In the genomic region with DNA sequence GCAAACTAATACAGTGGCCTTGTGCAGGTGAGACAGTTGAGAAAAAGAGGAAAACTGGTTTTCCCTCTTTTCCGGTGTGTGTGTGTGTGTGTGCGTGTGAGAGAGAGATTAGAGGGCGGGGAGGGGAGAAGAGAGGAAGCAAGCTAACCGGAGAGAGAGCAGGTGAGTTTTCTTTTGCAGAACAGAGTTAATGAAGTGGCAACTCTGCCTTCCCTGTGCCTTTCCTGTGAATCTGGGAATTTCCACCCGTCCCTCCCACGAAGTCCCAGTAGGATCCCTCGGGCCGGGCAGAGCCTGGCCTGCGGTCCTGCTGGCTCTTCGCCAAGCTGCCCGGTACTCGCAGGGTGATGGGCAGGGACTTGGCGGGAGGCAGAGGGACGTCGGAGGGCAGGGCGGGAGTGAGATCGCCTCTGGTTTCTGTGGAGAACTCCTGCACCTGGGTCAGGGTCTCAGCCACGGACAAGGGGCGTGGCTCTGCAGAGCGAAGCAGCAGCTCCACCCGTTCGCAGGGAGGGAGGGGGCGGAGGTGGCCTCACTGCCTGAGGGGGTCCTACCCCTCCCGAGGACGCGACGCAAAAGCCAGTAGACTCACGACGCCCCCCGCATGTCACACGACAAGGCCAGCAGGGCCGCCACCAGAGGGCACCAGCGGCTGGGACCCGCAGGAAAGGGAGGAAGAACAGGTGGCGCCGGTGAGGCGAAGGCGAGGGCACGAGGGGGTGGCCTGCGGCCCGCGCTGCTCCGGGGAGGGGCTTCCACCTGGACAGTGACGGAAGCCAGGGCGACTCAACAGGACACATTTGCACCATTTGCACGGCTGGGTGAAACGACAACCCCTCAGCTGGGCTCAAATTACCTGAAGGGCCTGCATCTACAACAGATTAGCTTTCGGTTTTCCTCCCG, we compare ENCODE assay signal across 8 cellular contexts. TPM values are rescaled to one million over a fixed set of nuclear protein-coding genes. Genes with fewer than 3 reads are reported as not detected.
DNase-seq lines count a peak whose midpoint lies in the region; ATAC-seq lines count a peak whose summit lies in the region.

No MANE protein-coding gene starts in this region.

- CTCF ChIA-PET in activated CD8-positive, alpha-beta memory T cell treated with anti-CD3 and anti-CD28 coated beads, Interleukin-2, amount 10 ng/mL, durations not matched to agents 7 days and 5 days (lab: Charles Lee), result interaction anchor here (0.6 to 2.6 kb wide), 15 partner anchors 13 to 193 kb away, joined by 3 to 32 read pairs (median 3); no protein-coding TSS in a partner anchor

- ATAC-seq in HG02981 (IDR thresholded peaks at IDR 0.05; ENCODE audit: unreplicated experiment), result peak; percentile 51
- ATAC-seq in activated CD8-positive, alpha-beta memory T cell treated with anti-CD3 and anti-CD28 coated beads, Interleukin-2, amount 10 ng/mL, durations not matched to agents 7 days and 5 days, result peak; percentile 95
- peak; percentile 88 for ATAC-seq in stimulated activated effector memory CD8-positive, alpha-beta T cell treated with anti-CD3 and anti-CD28 coated beads, Interleukin-12 subunit alpha, Interleukin-12 subunit beta, amount 100 ng/mL, for 72 hours

- no peak overlapping the region for H3K27ac ChIP-seq in muscle layer of duodenum (ENCODE audit: low read length)

- H3K36me3 Mint-ChIP-seq in activated CD8-positive, alpha-beta memory T cell treated with anti-CD3 and anti-CD28 coated beads, Interleukin-2, amount 10 ng/mL, durations not matched to agents 7 days and 5 days, result no peaks in the 10 kb centered on the region
- H3K36me3 Mint-ChIP-seq in stimulated activated effector memory CD8-positive, alpha-beta T cell treated with anti-CD3 and anti-CD28 coated beads, Interleukin-12 subunit alpha, Interleukin-12 subunit beta, amount 100 ng/mL, for 72 hours, result no peaks in the 10 kb centered on the region

- peaks cover 0 to 10% of the 10 kb centered on the region in 2 donors for H3K4me1 ChIP-seq in muscle layer of duodenum (ENCODE audit: control insufficient read depth in 1 of 2, insufficient read depth in 2 of 2, low read length in 2 of 2)

- H3K36me3 ChIP-seq in muscle layer of duodenum (ENCODE audit: control insufficient read depth in 1 of 2, insufficient read depth in 2 of 2, low read length in 2 of 2), result no peaks in the 10 kb centered on the region

- peak overlapping the region; percentile 22 for H3K27ac Mint-ChIP-seq in activated CD8-positive, alpha-beta memory T cell treated with anti-CD3 and anti-CD28 coated beads, Interleukin-2, amount 10 ng/mL, durations not matched to agents 7 days and 5 days
- peak overlapping the region; percentile 66 for H3K27ac Mint-ChIP-seq in stimulated activated effector memory CD8-positive, alpha-beta T cell treated with anti-CD3 and anti-CD28 coated beads, Interleukin-12 subunit alpha, Interleukin-12 subunit beta, amount 100 ng/mL, for 72 hours

- H3K9me3 ChIP-seq in muscle layer of duodenum (ENCODE audit: control insufficient read depth in 1 of 2, low read length in 2 of 2), result no peaks in the 10 kb centered on the region

- H3K27me3 Mint-ChIP-seq in activated CD8-positive, alpha-beta memory T cell treated with anti-CD3 and anti-CD28 coated beads, Interleukin-2, amount 10 ng/mL, durations not matched to agents 7 days and 5 days, result peaks cover 18% of the 10 kb centered on the region

- H3K4me1 Mint-ChIP-seq in activated CD8-positive, alpha-beta memory T cell treated with anti-CD3 and anti-CD28 coated beads, Interleukin-2, amount 10 ng/mL, durations not matched to agents 7 days and 5 days, result peaks cover 8% of the 10 kb centered on the region
- peaks cover 13% of the 10 kb centered on the region for H3K4me1 Mint-ChIP-seq in stimulated activated effector memory CD8-positive, alpha-beta T cell treated with anti-CD3 and anti-CD28 coated beads, Interleukin-12 subunit alpha, Interleukin-12 subunit beta, amount 100 ng/mL, for 72 hours

- no peaks in the 10 kb centered on the region for H3K9me3 Mint-ChIP-seq in activated CD8-positive, alpha-beta memory T cell treated with anti-CD3 and anti-CD28 coated beads, Interleukin-2, amount 10 ng/mL, durations not matched to agents 7 days and 5 days (ENCODE audit: low read depth)
- H3K9me3 Mint-ChIP-seq in stimulated activated effector memory CD8-positive, alpha-beta T cell treated with anti-CD3 and anti-CD28 coated beads, Interleukin-12 subunit alpha, Interleukin-12 subunit beta, amount 100 ng/mL, for 72 hours, result no peaks in the 10 kb centered on the region

- H3K27me3 ChIP-seq in muscle layer of duodenum (ENCODE audit: low read depth, low read length), result no peaks in the 10 kb centered on the region

- H3K4me3 Mint-ChIP-seq in activated CD8-positive, alpha-beta memory T cell treated with anti-CD3 and anti-CD28 coated beads, Interleukin-2, amount 10 ng/mL, durations not matched to agents 7 days and 5 days, result peak overlapping the region; percentile 67
- peak overlapping the region; percentile 73 for H3K4me3 Mint-ChIP-seq in stimulated activated effector memory CD8-positive, alpha-beta T cell treated with anti-CD3 and anti-CD28 coated beads, Interleukin-12 subunit alpha, Interleukin-12 subunit beta, amount 100 ng/mL, for 72 hours

- H3K4me3 ChIP-seq in muscle layer of duodenum (ENCODE audit: low read depth in 1 of 2, low read length in 2 of 2), result peak overlapping the region; percentile 73 to 82

- peak; percentile 80 for DNase-seq in DMS153 (lab: John Stamatoyannopoulos, UW)
- DNase-seq in NCI-H69 (lab: John Stamatoyannopoulos, UW), result peak; percentile 95
- DNase-seq in activated CD8-positive, alpha-beta memory T cell treated with anti-CD3 and anti-CD28 coated beads, Interleukin-2, amount 10 ng/mL, durations not matched to agents 7 days and 5 days, result peak; percentile 77
- DNase-seq in epidermal melanocyte (ENCODE audit: insufficient read length, low spot score), result peak; percentile 27
- DNase-seq in stimulated activated effector memory CD8-positive, alpha-beta T cell treated with anti-CD3 and anti-CD28 coated beads, Interleukin-12 subunit alpha, Interleukin-12 subunit beta, amount 100 ng/mL, for 72 hours (ENCODE audit: low spot score in 2 of 2), result peak; percentile 63 to 80
- DNase-seq in superior temporal gyrus (ENCODE audit: extremely low spot score), result no peak

RNA-seq across cellular contexts. Expression of a gene that starts 51.2 kb away (rescaled TPM):
- total RNA-seq in activated CD8-positive, alpha-beta memory T cell treated with anti-CD3 and anti-CD28 coated beads, Interleukin-2, amount 10 ng/mL, durations not matched to agents 7 days and 5 days, result not detected

RNA-seq across cellular contexts. Expression of a gene that starts 59.2 kb away (rescaled TPM):
- total RNA-seq in activated CD8-positive, alpha-beta memory T cell treated with anti-CD3 and anti-CD28 coated beads, Interleukin-2, amount 10 ng/mL, durations not matched to agents 7 days and 5 days, result 10 to 100 TPM; 27.7 to 31.1 TPM
